In genomic region chr22:50640296-50640695, GRCh38 we compare ENCODE assay signal across 1 cellular context. TPM values are rescaled to one million over a fixed set of nuclear protein-coding genes. Genes with fewer than 3 reads are reported as not detected.
"Had no signal": no experiment of that assay in that cellular context is flagged by ENCODE, and none has a peak within 500 bp of the region (broad histone marks: within the 10 kb centered on the region; RNA-seq: fewer than 3 reads in every experiment).

No MANE protein-coding gene starts in this region.

RNA-seq across cellular contexts. Expression of gene SHANK3, which starts 32.3 kb away (rescaled TPM):
- polyA plus RNA-seq: immature natural killer cell had no signal

RNA-seq across cellular contexts. Expression of gene MAPK8IP2, which starts 39.7 kb away (rescaled TPM):
- polyA plus RNA-seq: immature natural killer cell had no signal
